1 cellular context compared by ENCODE assay signal in the genomic region with DNA sequence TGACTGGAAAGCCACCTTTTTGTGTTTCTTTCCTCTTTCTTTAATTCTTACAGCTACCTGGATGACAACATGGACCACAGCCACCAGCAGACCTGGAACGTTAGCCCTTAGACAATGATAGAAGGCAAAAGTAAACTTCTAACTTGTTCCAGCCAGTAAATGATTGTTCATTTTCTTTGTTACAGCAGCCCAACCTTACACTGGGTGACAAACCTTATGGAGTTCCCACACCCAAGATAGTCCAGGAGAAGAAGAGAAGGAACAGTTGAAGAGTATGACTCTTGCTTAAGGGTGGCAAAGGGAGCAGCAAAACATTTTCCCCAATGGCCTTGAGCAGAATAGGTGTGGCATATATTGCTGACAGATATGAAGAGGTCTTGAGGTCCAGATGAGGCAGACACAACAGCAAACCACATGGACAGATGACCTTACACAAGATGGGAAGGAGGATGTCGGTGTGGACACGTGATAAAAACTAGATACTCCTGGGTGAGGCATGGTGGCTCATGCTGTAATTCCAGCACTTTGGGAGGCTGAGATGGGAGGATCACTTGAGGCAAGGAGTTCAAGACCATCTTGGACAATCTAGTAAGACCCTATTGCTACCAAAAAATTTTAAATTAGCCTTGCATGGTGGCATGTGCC.
TF ChIP-seq lines count a peak whose summit lies in the region.

No MANE protein-coding gene starts in this region.

TF ChIP-seq in GM23338, 12 proteins besides CTCF, POLR2A, EP300 and RAD21 (continued from another document):
- TF ChIP-seq, protein P1, sequence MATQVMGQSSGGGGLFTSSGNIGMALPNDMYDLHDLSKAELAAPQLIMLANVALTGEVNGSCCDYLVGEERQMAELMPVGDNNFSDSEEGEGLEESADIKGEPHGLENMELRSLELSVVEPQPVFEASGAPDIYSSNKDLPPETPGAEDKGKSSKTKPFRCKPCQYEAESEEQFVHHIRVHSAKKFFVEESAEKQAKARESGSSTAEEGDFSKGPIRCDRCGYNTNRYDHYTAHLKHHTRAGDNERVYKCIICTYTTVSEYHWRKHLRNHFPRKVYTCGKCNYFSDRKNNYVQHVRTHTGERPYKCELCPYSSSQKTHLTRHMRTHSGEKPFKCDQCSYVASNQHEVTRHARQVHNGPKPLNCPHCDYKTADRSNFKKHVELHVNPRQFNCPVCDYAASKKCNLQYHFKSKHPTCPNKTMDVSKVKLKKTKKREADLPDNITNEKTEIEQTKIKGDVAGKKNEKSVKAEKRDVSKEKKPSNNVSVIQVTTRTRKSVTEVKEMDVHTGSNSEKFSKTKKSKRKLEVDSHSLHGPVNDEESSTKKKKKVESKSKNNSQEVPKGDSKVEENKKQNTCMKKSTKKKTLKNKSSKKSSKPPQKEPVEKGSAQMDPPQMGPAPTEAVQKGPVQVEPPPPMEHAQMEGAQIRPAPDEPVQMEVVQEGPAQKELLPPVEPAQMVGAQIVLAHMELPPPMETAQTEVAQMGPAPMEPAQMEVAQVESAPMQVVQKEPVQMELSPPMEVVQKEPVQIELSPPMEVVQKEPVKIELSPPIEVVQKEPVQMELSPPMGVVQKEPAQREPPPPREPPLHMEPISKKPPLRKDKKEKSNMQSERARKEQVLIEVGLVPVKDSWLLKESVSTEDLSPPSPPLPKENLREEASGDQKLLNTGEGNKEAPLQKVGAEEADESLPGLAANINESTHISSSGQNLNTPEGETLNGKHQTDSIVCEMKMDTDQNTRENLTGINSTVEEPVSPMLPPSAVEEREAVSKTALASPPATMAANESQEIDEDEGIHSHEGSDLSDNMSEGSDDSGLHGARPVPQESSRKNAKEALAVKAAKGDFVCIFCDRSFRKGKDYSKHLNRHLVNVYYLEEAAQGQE (IDR thresholded peaks at IDR 0.05; ENCODE audit: unreplicated experiment): no peak
- no peak for TF ChIP-seq EZH2phosphoT487 (IDR thresholded peaks at IDR 0.05; ENCODE audit: unreplicated experiment)
- TF ChIP-seq JUNB (IDR thresholded peaks at IDR 0.05; ENCODE audit: unreplicated experiment): no peak
- no peak for TF ChIP-seq ZNF114 (CRISPR knock-in tag; IDR thresholded peaks at IDR 0.05)
- no peak for TF ChIP-seq NANOG (IDR thresholded peaks at IDR 0.05; ENCODE audit: borderline replicate concordance)
- TF ChIP-seq ZNF331 (CRISPR knock-in tag; IDR thresholded peaks at IDR 0.05; ENCODE audit: low read depth): no peak
- TF ChIP-seq CREB1 (CRISPR knock-in tag; IDR thresholded peaks at IDR 0.05; ENCODE audit: low read depth): no peak
- TF ChIP-seq STAT1 (IDR thresholded peaks at IDR 0.05; ENCODE audit: unreplicated experiment): no peak
- no peak for TF ChIP-seq ZNF462 (CRISPR knock-in tag; IDR thresholded peaks at IDR 0.05)
- TF ChIP-seq EZH2 (IDR thresholded peaks at IDR 0.05; ENCODE audit: low read depth, unreplicated experiment): no peak
- no peak for TF ChIP-seq POLR2AphosphoS5 (IDR thresholded peaks at IDR 0.05; ENCODE audit: low read depth)
